11 cellular contexts compared by ENCODE assay signal in the genomic region with DNA sequence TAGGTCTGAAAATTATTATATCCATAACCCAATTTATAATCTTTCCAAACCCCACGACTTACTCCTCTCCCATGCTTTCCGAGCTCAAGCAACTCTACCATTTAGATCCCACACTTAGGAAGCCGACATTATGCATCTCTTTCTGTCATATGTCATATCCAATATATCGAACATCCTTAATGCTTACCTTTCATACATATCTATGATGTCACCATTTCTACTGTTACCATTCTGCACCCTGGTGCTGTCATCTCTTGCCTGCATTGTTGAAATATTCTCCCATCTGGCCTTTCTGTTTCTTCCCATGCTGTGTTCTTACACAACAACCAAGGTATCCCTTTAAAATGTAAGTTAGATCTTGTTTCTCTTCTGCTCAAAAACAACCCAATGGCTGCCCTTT.
"Had no signal": no experiment of that assay in that cellular context is flagged by ENCODE, and none has a peak within 500 bp of the region (broad histone marks: within the 10 kb centered on the region; RNA-seq: fewer than 3 reads in every experiment).

No MANE protein-coding gene starts in this region.

- FAIRE-seq: H1, H54 had no signal

- H3K9me3 ChIP-seq: HAP-1 had no signal

- H3K27ac ChIP-seq: GM23248 had no signal

- H3K4me1 ChIP-seq: HAP-1 had no signal

- H3K9ac ChIP-seq: GM23248 had no signal

- H3K27ac Mint-ChIP-seq: GM23338, H9, HFFc6 had no signal

- DNase-seq: GM23248, GOT3, H7, H9, HCEC 1CT, HFFc6 had no signal

- H2AFZ ChIP-seq: GM23248, GM23338 had no signal

- H3K4me3 Mint-ChIP-seq: GM23338, H9, HFFc6 had no signal

- H3K4me2 ChIP-seq: GM23338 had no signal

- H3K4me3 ChIP-seq: GM23248, GM23338, HAP-1 had no signal

- H3K36me3 ChIP-seq: HAP-1 had no signal

- H3K9me3 Mint-ChIP-seq: GM23338, H9, HFFc6 had no signal

- ATAC-seq: GM23338, HCT116 had no signal
